ENCODE assay signal across 11 cellular contexts in genomic region chr17:27496005-27496404, GRCh38. TPM values are rescaled to one million over a fixed set of nuclear protein-coding genes. Genes with fewer than 3 reads are reported as not detected.
DNase-seq lines count a peak whose midpoint lies in the region; ATAC-seq and TF ChIP-seq lines count a peak whose summit lies in the region.
"Had no signal": no experiment of that assay in that cellular context is flagged by ENCODE, and none has a peak within 500 bp of the region (broad histone marks: within the 10 kb centered on the region; RNA-seq: fewer than 3 reads in every experiment).

No MANE protein-coding gene starts in this region.

- H3K4me3 ChIP-seq in tibial nerve: no peak overlapping the region

- peaks cover 27% of the 10 kb centered on the region for H3K27me3 Mint-ChIP-seq in glutamatergic neuron (ENCODE audit: unreplicated experiment)
- peaks cover 15% of the 10 kb centered on the region; the same call in 1 of the 2 replicates for H3K27me3 Mint-ChIP-seq in HFFc6 (ENCODE audit: insufficient read depth)
- H3K27me3 Mint-ChIP-seq: naive thymus-derived CD8-positive, alpha-beta T cell had no signal

- H3K27ac ChIP-seq in tibial nerve: peak overlapping the region in 3 of 4 donors; percentile 67 to 91 (median 87)

- peaks cover 0 to 77% (median 18%) of the 10 kb centered on the region in 4 donors for H3K4me1 ChIP-seq in tibial nerve

- H3K9me3 Mint-ChIP-seq in glutamatergic neuron (ENCODE audit: unreplicated experiment) (peaks cover 29% of the 10 kb centered on the region), HFFc6 (peaks cover 13% of the 10 kb centered on the region)

- H3K27ac Mint-ChIP-seq in glutamatergic neuron (ENCODE audit: unreplicated experiment) (peak overlapping the region; percentile 92), HFFc6 (no peak overlapping the region)

- H3K9me3 ChIP-seq in tibial nerve: no peaks in the 10 kb centered on the region

- H3K36me3 ChIP-seq in tibial nerve: no peaks in the 10 kb centered on the region

- no peak for TF ChIP-seq POLR2A in tibial nerve (IDR thresholded peaks at IDR 0.05)

- H3K4me3 Mint-ChIP-seq in glutamatergic neuron (ENCODE audit: unreplicated experiment): peak overlapping the region; percentile 70
- no peak overlapping the region for H3K4me3 Mint-ChIP-seq in HFFc6
- H3K4me3 Mint-ChIP-seq: naive thymus-derived CD8-positive, alpha-beta T cell had no signal

- ATAC-seq in GM18909 (IDR thresholded peaks at IDR 0.05; ENCODE audit: poor library complexity, unreplicated experiment): peak; percentile 27
- peak; percentile 22 for ATAC-seq in HG03196 (IDR thresholded peaks at IDR 0.05; ENCODE audit: unreplicated experiment)
- ATAC-seq: naive thymus-derived CD8-positive, alpha-beta T cell had no signal

- TF ChIP-seq EP300 in tibial nerve (IDR thresholded peaks at IDR 0.05): no peak

- TF ChIP-seq CTCF in glutamatergic neuron (IDR thresholded peaks at IDR 0.05; ENCODE audit: partially characterized antibody, unreplicated experiment) (no peak), tibial nerve (IDR thresholded peaks at IDR 0.05) (no peak), HFFc6 (IDR thresholded peaks at IDR 0.05) (no peak)

- 46 to 67% methylated on average over 5 of the region's 5 CpGs for WGBS in tibial nerve, 2 donors

- H3K27me3 ChIP-seq in tibial nerve: no peaks in the 10 kb centered on the region

- peaks cover 9% of the 10 kb centered on the region for H3K36me3 Mint-ChIP-seq in glutamatergic neuron (ENCODE audit: unreplicated experiment)
- H3K36me3 Mint-ChIP-seq in HFFc6 (ENCODE audit: low read depth): peaks cover 17% of the 10 kb centered on the region

- DNase-seq in glutamatergic neuron (no peak), tibial nerve (ENCODE audit: low spot score in 2 of 2) (no peak), HCEC 1CT (no peak), COR-L47 (lab: John Stamatoyannopoulos, UW) (no peak), HFFc6 (no peak)
- DNase-seq: activated CD4-positive, alpha-beta T cell treated with anti-CD3 and anti-CD28 coated beads, Interleukin-2, amount 50 U/mL, for 48 hours; KBM-7; naive thymus-derived CD8-positive, alpha-beta T cell; NCI-H2081 treated with DMSO at 0.1 percent for 48 hours had no signal

- H3K4me1 Mint-ChIP-seq in glutamatergic neuron (ENCODE audit: low read depth, unreplicated experiment) (peaks cover 66% of the 10 kb centered on the region), HFFc6 (ENCODE audit: low read depth) (peaks cover 6% of the 10 kb centered on the region)

RNA-seq across cellular contexts. Expression of gene KSR1, which starts 39.8 kb away (rescaled TPM):
- 203 TPM for total RNA-seq in glutamatergic neuron (ENCODE audit: unreplicated experiment)
- total RNA-seq in tibial nerve: 100 to 1,000 TPM in 1 of 4 donors, 10 to 100 TPM in 3; 45.1 to 110 (median 54.2) TPM
- total RNA-seq in HFFc6 (2021; fragmentation: NEBNext Ultra II Directional; extraction: Animal tissue kit (Norgen Biotek cat#: 25700)): 1 to 10 TPM; 1.9 to 4.9 (median 3.6) TPM

Comparison
In these comparisons a context has a peak if more than half of its experiments do, and no peak if none do; other contexts are left out.
1. RNA of gene KSR1, which starts 39.8 kb away (total RNA-seq): 203 TPM in glutamatergic neuron (single experiment) and 45.1 to 110 TPM in tibial nerve; 1.9 to 4.9 TPM in HFFc6; every median in the first group is over 4 times any median in the second.